In the genomic region with DNA sequence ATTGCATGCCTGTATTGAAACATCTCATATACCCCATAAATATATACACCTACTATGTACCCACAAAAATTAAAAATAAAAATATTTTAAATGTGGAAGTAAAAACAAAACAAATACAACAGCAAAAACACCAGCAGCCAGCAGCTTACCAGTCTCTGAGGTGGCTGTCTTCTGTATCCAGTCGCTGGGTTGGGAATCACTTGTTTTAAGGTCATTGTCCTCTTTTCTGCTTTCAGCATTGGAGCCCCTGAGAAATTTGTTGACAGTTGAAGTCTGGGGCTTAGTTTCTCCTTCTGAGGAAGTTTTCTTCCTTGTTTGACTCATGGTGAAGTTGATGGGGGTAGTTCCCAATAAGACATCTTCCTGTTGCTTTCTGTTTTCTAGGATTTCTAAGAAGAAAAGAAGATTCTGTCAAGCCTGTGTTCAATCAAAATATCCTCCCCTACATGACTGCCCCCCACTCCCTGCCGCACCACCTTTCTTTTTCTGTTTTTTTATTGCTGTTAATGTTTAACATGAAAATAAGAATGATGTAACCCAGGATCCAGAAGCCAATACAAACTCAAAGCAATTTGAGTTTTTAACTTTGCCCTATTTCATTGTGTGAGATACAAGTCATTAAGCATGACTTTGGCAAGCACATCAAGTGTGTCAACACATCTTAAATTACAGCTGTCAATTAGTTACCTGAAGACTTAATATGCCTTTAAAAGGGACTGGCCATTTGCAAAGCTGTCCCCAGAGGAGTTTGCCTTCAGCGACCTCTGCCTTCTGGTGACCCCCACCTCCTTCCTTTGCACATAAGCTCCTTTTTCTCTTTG, we compare ENCODE assay signal across 1 cellular context.
A peak's percentile ranks its signal among the peaks of the same experiment; 100 is the strongest.
TF ChIP-seq lines count a peak whose summit lies in the region.

A gene (minus strand): TSS at position 452 of the 821 bp plus-strand sequence. CDS start 128 bp downstream, at position 324.

TF ChIP-seq in K562, 482 proteins besides CTCF, POLR2A, EP300 and RAD21:
- no peak for TF ChIP-seq SUPT5H (IDR thresholded peaks at IDR 0.05)
- TF ChIP-seq ZFP36 (IDR thresholded peaks at IDR 0.05; ENCODE audit: low read depth, low read length, partially characterized antibody), result no peak
- TF ChIP-seq BRD4 (IDR thresholded peaks at IDR 0.05), result no peak
- TF ChIP-seq, protein P1, sequence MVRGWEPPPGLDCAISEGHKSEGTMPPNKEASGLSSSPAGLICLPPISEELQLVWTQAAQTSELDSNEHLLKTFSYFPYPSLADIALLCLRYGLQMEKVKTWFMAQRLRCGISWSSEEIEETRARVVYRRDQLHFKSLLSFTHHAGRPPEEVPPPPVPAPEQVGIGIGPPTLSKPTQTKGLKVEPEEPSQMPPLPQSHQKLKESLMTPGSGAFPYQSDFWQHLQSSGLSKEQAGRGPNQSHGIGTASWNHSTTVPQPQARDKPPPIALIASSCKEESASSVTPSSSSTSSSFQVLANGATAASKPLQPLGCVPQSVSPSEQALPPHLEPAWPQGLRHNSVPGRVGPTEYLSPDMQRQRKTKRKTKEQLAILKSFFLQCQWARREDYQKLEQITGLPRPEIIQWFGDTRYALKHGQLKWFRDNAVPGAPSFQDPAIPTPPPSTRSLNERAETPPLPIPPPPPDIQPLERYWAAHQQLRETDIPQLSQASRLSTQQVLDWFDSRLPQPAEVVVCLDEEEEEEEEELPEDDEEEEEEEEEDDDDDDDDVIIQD (CRISPR knock-in tag; IDR thresholded peaks at IDR 0.05), result no peak
- peak; percentile 20 for TF ChIP-seq MEIS2 (IDR thresholded peaks at IDR 0.05; ENCODE audit: partially characterized antibody)
